In genomic region chr5:173623296-173623771, GRCh38 we compare ENCODE assay signal across 20 cellular contexts. TPM values are rescaled to one million over a fixed set of nuclear protein-coding genes. Genes with fewer than 3 reads are reported as not detected.
DNase-seq lines count a peak whose midpoint lies in the region; ATAC-seq and TF ChIP-seq lines count a peak whose summit lies in the region.
"Had no signal": no experiment of that assay in that cellular context is flagged by ENCODE, and none has a peak within 500 bp of the region (broad histone marks: within the 10 kb centered on the region; RNA-seq: fewer than 3 reads in every experiment).

No MANE protein-coding gene starts in this region.

- POLR2A ChIA-PET in PC-3 (lab: Charles Lee; ENCODE audit: unreplicated experiment): no interaction called here

- H3K9me2 ChIP-seq in GM23338 (ENCODE audit: insufficient read depth) (no peaks in the 10 kb centered on the region), PC-3 (replicated peaks; ENCODE audit: low read length) (no peaks in the 10 kb centered on the region)
- H3K9me2 ChIP-seq: SK-N-SH had no signal

- peaks cover 6% of the 10 kb centered on the region for H3K27me3 Mint-ChIP-seq in GM23338 (ENCODE audit: insufficient read depth, low read depth, poor library complexity)

- H3K4me2 ChIP-seq in GM23338 (no peak overlapping the region), PC-3 (ENCODE audit: low read length) (no peak overlapping the region)
- H3K4me2 ChIP-seq: PC-9, SK-N-SH had no signal

- H3K9me3 Mint-ChIP-seq in GM23338: no peaks in the 10 kb centered on the region

- H3K36me3 Mint-ChIP-seq in GM23338 (ENCODE audit: low read depth): no peaks in the 10 kb centered on the region

- DNase-seq in GM23338 (ENCODE audit: low spot score) (no peak), PC-3 (peak; percentile 54), epithelial cell of esophagus (ENCODE audit: low read depth) (peak; percentile 62), right lobe of liver (peak; percentile 55 to 84 (median 84)), SIG-M5 (lab: John Stamatoyannopoulos, UW) (no peak), NCI-H146 treated with DMSO at 0.1 percent for 48 hours (lab: John Stamatoyannopoulos, UW; ENCODE audit: unreplicated experiment) (no peak), NCI-H510A (lab: John Stamatoyannopoulos, UW) (no peak), NCI-H446 treated with DMSO at 0.1 percent for 48 hours (lab: John Stamatoyannopoulos, UW) (no peak)
- DNase-seq: C1 segment of cervical spinal cord, DMS 273 treated with DMSO at 0.1 percent for 48 hours, GF-D8, GOT3, NCI-H1436, NCI-H2029 treated with DMSO at 0.1 percent for 48 hours, NCI-H226, NCI-H774, PC-9, Right ventricle myocardium superior, SK-N-SH had no signal

- WGBS in right lobe of liver (ENCODE audit: insufficient coverage, low coverage, low lambda C conversion rate, missing lambda C conversion rate): 47% methylated on average over 6 of the region's 10 CpGs

- H3K9me3 ChIP-seq in PC-3 (ENCODE audit: low read length) (no peaks in the 10 kb centered on the region), right lobe of liver (no peaks in the 10 kb centered on the region)
- H3K9me3 ChIP-seq: SK-N-SH had no signal

- CTCF ChIA-PET in PC-3 (lab: Charles Lee): no interaction called here

- H2AFZ ChIP-seq in GM23338 (0 out of 2 replicates have a peak overlapping the region, but pooled peaks have one; percentile 52), PC-3 (ENCODE audit: low read length) (no peak overlapping the region)
- H2AFZ ChIP-seq: PC-9 had no signal

- no peak for ATAC-seq in GM23338
- 0 out of 2 replicates have a peak, but pooled peaks have one; percentile 27 for ATAC-seq in PC-3
- peak; percentile 70 to 86 (median 78) for ATAC-seq in right lobe of liver
- ATAC-seq: K562 had no signal

- intact Hi-C loops in PC-3 (cut with micrococcal nuclease) (no loop called here), right lobe of liver (cut with DNase I) (loop anchor here (5.0 to 10.0 kb wide), 2 partner anchors 201 to 349 kb away; no protein-coding TSS in a partner anchor)

- no peaks in the 10 kb centered on the region for H3K27me3 ChIP-seq in GM23338 (ENCODE audit: insufficient read depth)
- H3K27me3 ChIP-seq in PC-3 (ENCODE audit: low read length): no peaks in the 10 kb centered on the region
- H3K27me3 ChIP-seq in right lobe of liver: no peaks in the 10 kb centered on the region

- H3K4me1 ChIP-seq in GM23338 (ENCODE audit: insufficient read depth) (peaks cover 18% of the 10 kb centered on the region), PC-3 (ENCODE audit: insufficient read depth, low read length) (peaks cover 15% of the 10 kb centered on the region; the same call in 1 of the 2 replicates), right lobe of liver (peaks cover 0 to 16% (median 5%) of the 10 kb centered on the region in 4 donors)

- peaks cover 36% of the 10 kb centered on the region for H3K4me1 Mint-ChIP-seq in GM23338

- H3K4me3 ChIP-seq in GM23338 (no peak overlapping the region), PC-3 (ENCODE audit: low read length) (no peak overlapping the region), epithelial cell of esophagus (ENCODE audit: low read length) (no peak overlapping the region), right lobe of liver (no peak overlapping the region)
- H3K4me3 ChIP-seq: K562, PC-9 had no signal

- H3K36me3 ChIP-seq in GM23338 (ENCODE audit: insufficient read depth) (no peaks in the 10 kb centered on the region), PC-3 (ENCODE audit: low read depth, low read length) (no peaks in the 10 kb centered on the region), right lobe of liver (no peaks in the 10 kb centered on the region)

- no peak overlapping the region for H3K27ac ChIP-seq in GM23338 (ENCODE audit: low read depth)
- no peak overlapping the region for H3K27ac ChIP-seq in PC-3 (ENCODE audit: low read length)
- peak overlapping the region in 1 of 3 donors; percentile 78 for H3K27ac ChIP-seq in right lobe of liver
- H3K27ac ChIP-seq: PC-9 had no signal

- H4K20me1 ChIP-seq in GM23338 (replicated peaks; ENCODE audit: insufficient read depth) (no peaks in the 10 kb centered on the region), PC-3 (ENCODE audit: low read length) (no peaks in the 10 kb centered on the region)

- H3K79me2 ChIP-seq in GM23338 (replicated peaks; ENCODE audit: insufficient read depth) (no peaks in the 10 kb centered on the region), PC-3 (ENCODE audit: low read length) (no peaks in the 10 kb centered on the region)

- H3K9ac ChIP-seq in PC-3 (ENCODE audit: low read length): no peak overlapping the region
- H3K9ac ChIP-seq: SK-N-SH had no signal

- TF ChIP-seq CTCF in GM23338 (conservative IDR thresholded peaks at IDR 0.05; ENCODE audit: low read depth in 2 of 2) (no peak), PC-3 (conservative IDR thresholded peaks at IDR 0.05; ENCODE audit: low read depth, low read length) (no peak), epithelial cell of esophagus (IDR thresholded peaks at IDR 0.05; ENCODE audit: insufficient read depth, low read depth, low read length, missing control alignments) (no peak), right lobe of liver (IDR thresholded peaks at IDR 0.05) (no peak)

- BruUV-seq in PC-3 (replicated peaks; lab: Mats Ljungman, UMichigan): no TSS peak

- no peak overlapping the region for H3K27ac Mint-ChIP-seq in GM23338

- no peak for TF ChIP-seq POLR2A in right lobe of liver (IDR thresholded peaks at IDR 0.05)

- H3F3A ChIP-seq in GM23338 (replicated peaks; ENCODE audit: low read depth) (peaks cover 7% of the 10 kb centered on the region; the same call in 1 of the 2 replicates), PC-3 (ENCODE audit: low read length, unreplicated experiment) (no peaks in the 10 kb centered on the region)

- H3K4me3 Mint-ChIP-seq in GM23338: no peak overlapping the region; the same call in 2 of the 3 replicates

TF ChIP-seq in GM23338, 12 proteins besides CTCF, POLR2A, EP300 and RAD21:
- TF ChIP-seq NANOG (IDR thresholded peaks at IDR 0.05; ENCODE audit: borderline replicate concordance) (no peak), ZNF462 (CRISPR knock-in tag; IDR thresholded peaks at IDR 0.05) (no peak), CREB1 (CRISPR knock-in tag; IDR thresholded peaks at IDR 0.05; ENCODE audit: low read depth) (no peak), STAT1 (IDR thresholded peaks at IDR 0.05; ENCODE audit: unreplicated experiment) (no peak), EZH2phosphoT487 (IDR thresholded peaks at IDR 0.05; ENCODE audit: unreplicated experiment) (no peak)
TF ChIP-seq in GM23338: peak in this region for 0.

RNA-seq across cellular contexts. Expression of gene BOD1, which starts 6.9 kb away (rescaled TPM):
- 135 and 141 TPM in 2 replicates for total RNA-seq in GM23338 (2014; rRNA removed; shearing (Covaris generic))
- 92.7 and 94.7 TPM in 2 replicates for polyA plus RNA-seq in GM23338 (2016; fragmentation: Nextera tagmentation; extraction: Ambion mirVana)
- total RNA-seq in PC-3 (2014; rRNA removed) (153 and 160 TPM in 2 replicates), right lobe of liver (10 to 100 TPM; 15.3 to 24.3 (median 19.2) TPM)

Comparison
In these comparisons a context has a peak if more than half of its experiments do, and no peak if none do; other contexts are left out.
1. DNase-seq: peak in PC-3 (single experiment), epithelial cell of esophagus (single experiment) and right lobe of liver (3 of 3); none in GM23338 (single experiment), SIG-M5 (single experiment), NCI-H146 treated with DMSO at 0.1 percent for 48 hours (single experiment), NCI-H510A (single experiment) and NCI-H446 treated with DMSO at 0.1 percent for 48 hours (single experiment).